2 cellular contexts compared by ENCODE assay signal in the genomic region with DNA sequence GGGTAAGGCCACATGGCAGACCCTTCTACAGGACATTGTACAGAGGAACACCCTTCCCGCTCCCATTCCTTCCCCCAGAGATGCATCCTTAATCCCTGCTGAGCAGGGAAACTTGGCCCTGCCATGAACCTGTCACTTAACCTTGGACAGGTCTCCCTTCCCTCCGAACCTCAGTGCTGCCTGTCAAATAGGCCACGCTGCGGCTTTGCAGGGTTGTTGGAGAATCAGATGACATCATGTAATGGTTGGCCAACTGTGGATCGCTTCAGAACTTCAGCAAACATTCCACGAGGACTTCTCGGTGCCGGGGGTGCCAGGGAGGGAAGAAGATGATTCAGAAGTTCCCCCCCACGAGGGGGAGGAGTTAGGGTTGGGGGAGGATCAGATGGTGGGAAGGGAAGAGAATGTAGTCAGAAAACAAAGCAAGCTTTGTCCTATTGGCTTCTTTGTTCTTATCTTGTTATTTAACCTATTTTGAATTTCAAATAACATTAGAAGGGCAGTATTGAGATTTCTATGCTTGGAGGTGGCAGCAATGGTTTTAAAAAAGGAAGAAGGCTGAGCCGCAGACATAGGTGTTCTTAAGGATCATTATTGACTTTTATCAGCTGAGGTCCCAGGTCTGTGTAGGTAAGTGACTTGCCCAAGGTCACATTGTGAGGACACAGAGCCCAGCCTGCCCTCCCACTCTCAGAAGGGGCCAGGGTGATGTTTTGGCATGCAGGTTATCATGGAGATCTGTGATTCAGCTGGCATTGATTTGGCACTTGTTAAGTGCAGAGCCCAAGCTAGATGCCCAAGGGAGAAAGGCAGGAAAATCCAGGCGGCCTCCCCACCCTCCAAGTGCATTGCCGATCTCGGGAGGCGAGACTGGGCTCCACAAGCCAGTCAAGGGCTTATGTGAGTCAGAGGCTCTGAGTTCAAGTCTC.
TF ChIP-seq lines count a peak whose summit lies in the region.

No MANE protein-coding gene starts in this region.

TF ChIP-seq in HEK293T, 16 proteins besides CTCF, POLR2A, EP300 and RAD21:
- TF ChIP-seq L3MBTL2 (conservative IDR thresholded peaks at IDR 0.05) (peak; percentile 34; the same call in 1 of the 2 replicates), NFRKB (IDR thresholded peaks at IDR 0.05) (no peak), HDGF (IDR thresholded peaks at IDR 0.05; ENCODE audit: borderline replicate concordance) (no peak)
- TF ChIP-seq, protein P1, sequence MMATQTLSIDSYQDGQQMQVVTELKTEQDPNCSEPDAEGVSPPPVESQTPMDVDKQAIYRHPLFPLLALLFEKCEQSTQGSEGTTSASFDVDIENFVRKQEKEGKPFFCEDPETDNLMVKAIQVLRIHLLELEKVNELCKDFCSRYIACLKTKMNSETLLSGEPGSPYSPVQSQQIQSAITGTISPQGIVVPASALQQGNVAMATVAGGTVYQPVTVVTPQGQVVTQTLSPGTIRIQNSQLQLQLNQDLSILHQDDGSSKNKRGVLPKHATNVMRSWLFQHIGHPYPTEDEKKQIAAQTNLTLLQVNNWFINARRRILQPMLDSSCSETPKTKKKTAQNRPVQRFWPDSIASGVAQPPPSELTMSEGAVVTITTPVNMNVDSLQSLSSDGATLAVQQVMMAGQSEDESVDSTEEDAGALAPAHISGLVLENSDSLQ (IDR thresholded peaks at IDR 0.05): peak; percentile 91; the same call in 1 of the 2 replicates

TF ChIP-seq in K562, 482 proteins besides CTCF, POLR2A, EP300 and RAD21 (continues in another document):
- TF ChIP-seq, protein P2, sequence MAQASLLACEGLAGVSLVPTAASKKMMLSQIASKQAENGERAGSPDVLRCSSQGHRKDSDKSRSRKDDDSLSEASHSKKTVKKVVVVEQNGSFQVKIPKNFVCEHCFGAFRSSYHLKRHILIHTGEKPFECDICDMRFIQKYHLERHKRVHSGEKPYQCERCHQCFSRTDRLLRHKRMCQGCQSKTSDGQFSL (CRISPR knock-in tag; IDR thresholded peaks at IDR 0.05): peak; percentile 91
- TF ChIP-seq, protein P2 (tag; IDR thresholded peaks at IDR 0.05): 0 out of 4 replicates have a peak, but pooled peaks of 1 of the 2 experiments have one; percentile 59
- TF ChIP-seq RBM17 (IDR thresholded peaks at IDR 0.05; ENCODE audit: borderline replicate concordance, low read depth, low read length) (no peak), EHMT2 (IDR thresholded peaks at IDR 0.05) (no peak), ZNF639 (CRISPR knock-in tag; conservative IDR thresholded peaks at IDR 0.05 in 1 of 2, IDR thresholded peaks at IDR 0.05 in 1 of 2) (no peak), TSC22D4 (tag; IDR thresholded peaks at IDR 0.05) (no peak), ZNF217 (CRISPR knock-in tag; IDR thresholded peaks at IDR 0.05) (no peak), ZNF384 (IDR thresholded peaks at IDR 0.05; ENCODE audit: low read depth, low read length) (no peak), MAFK (IDR thresholded peaks at IDR 0.05; ENCODE audit: low read length) (no peak), FOSL1 (tag; conservative IDR thresholded peaks at IDR 0.05) (peak; percentile 61), CEBPZ (IDR thresholded peaks at IDR 0.05; ENCODE audit: borderline replicate concordance, low read depth, low read length) (no peak), MLLT1 (IDR thresholded peaks at IDR 0.05) (no peak), ILK (tag; IDR thresholded peaks at IDR 0.05; ENCODE audit: borderline replicate concordance, low read depth) (no peak), KDM2B (CRISPR knock-in tag; IDR thresholded peaks at IDR 0.05) (no peak), GABPA (tag; conservative IDR thresholded peaks at IDR 0.05; ENCODE audit: low read depth) (no peak), HMGN3 (IDR thresholded peaks at IDR 0.05; ENCODE audit: borderline replicate concordance, extremely low read depth, insufficient read length, low read depth, low read length) (no peak), ZNF695 (CRISPR knock-in tag; IDR thresholded peaks at IDR 0.05) (no peak), ZNF24 (IDR thresholded peaks at IDR 0.05) (no peak), MNT (conservative IDR thresholded peaks at IDR 0.05) (peak; percentile 31 to 43; a peak in 2 of 4 replicates), GATAD2A (IDR thresholded peaks at IDR 0.05) (no peak), ZNF699 (CRISPR knock-in tag; IDR thresholded peaks at IDR 0.05; ENCODE audit: insufficient replicate concordance) (no peak), CTCFL (IDR thresholded peaks at IDR 0.05; ENCODE audit: borderline replicate concordance, insufficient read depth, low read depth, low read length, poor library complexity, severe bottlenecking) (no peak), ELK1 (CRISPR knock-in tag; IDR thresholded peaks at IDR 0.05) (no peak), MTA3 (IDR thresholded peaks at IDR 0.05; ENCODE audit: borderline replicate concordance) (no peak), RBM39 (optimal IDR thresholded peaks at IDR 0.05; ENCODE audit: low read depth, low read length) (no peak), PHB2 (IDR thresholded peaks at IDR 0.05; ENCODE audit: low read depth) (no peak), POLR2AphosphoS2 (IDR thresholded peaks at IDR 0.05; ENCODE audit: low read length) (no peak)
- TF ChIP-seq, protein P3, sequence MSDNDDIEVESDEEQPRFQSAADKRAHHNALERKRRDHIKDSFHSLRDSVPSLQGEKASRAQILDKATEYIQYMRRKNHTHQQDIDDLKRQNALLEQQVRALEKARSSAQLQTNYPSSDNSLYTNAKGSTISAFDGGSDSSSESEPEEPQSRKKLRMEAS (CRISPR knock-in tag; IDR thresholded peaks at IDR 0.05): 0 out of 2 replicates have a peak, but pooled peaks have one; percentile 23
- TF ChIP-seq, protein P4, sequence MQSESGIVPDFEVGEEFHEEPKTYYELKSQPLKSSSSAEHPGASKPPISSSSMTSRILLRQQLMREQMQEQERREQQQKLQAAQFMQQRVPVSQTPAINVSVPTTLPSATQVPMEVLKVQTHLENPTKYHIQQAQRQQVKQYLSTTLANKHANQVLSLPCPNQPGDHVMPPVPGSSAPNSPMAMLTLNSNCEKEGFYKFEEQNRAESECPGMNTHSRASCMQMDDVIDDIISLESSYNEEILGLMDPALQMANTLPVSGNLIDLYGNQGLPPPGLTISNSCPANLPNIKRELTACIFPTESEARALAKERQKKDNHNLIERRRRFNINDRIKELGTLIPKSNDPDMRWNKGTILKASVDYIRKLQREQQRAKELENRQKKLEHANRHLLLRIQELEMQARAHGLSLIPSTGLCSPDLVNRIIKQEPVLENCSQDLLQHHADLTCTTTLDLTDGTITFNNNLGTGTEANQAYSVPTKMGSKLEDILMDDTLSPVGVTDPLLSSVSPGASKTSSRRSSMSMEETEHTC (IDR thresholded peaks at IDR 0.05): no peak
- TF ChIP-seq, protein P5, sequence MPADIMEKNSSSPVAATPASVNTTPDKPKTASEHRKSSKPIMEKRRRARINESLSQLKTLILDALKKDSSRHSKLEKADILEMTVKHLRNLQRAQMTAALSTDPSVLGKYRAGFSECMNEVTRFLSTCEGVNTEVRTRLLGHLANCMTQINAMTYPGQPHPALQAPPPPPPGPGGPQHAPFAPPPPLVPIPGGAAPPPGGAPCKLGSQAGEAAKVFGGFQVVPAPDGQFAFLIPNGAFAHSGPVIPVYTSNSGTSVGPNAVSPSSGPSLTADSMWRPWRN (IDR thresholded peaks at IDR 0.05; ENCODE audit: low read depth): no peak
